ENCODE assay signal across 1 cellular context in the genomic region with DNA sequence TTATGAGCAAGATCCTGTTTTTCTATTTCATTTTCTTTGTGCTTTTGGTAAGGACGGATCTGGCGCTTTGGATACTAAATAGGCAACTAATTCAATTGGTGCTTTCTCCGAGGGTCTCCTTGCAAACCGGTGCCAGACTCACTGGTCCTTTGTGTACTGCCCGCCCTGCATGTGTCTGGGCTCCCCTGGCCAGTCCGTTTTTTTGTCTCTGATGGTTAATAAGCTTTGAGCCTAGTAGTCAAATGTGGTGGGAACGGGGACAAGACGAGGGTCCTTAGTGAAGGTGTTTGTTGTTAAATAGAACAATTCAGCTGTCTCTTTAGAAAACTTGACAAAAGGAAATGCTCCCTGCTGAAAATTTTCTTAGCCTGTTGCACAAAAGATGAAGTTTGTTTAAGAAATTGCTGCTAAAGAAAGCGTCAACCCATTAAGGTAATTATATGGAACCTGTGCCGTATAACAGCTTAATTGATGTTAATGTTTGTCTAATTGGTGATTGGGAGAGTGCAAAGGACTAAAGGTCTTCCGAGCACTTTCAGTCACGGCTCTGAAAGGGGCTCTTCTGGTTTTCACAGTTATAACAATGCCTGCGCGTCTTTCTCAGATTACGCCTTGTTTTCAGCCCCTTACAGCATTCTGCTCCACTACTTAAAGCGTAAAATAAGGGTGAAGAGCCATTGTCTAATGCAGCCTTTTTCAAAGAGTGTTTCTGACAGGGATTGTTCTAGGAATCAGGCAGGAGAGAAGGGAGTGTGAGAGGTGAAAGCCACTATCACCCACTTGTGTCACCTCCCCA.
TF ChIP-seq lines count a peak whose summit lies in the region.

No MANE protein-coding gene starts in this region.

TF ChIP-seq in H1, 55 proteins besides CTCF, POLR2A, EP300 and RAD21:
- TF ChIP-seq JUND (IDR thresholded peaks at IDR 0.05; ENCODE audit: low read length) (no peak), PHF8 (conservative IDR thresholded peaks at IDR 0.05; ENCODE audit: low read depth, low read length) (no peak), TAF7 (optimal IDR thresholded peaks at IDR 0.05; ENCODE audit: borderline replicate concordance, low read depth, low read length) (no peak), BRCA1 (IDR thresholded peaks at IDR 0.05; ENCODE audit: low read depth, low read length) (no peak), HDAC6 (IDR thresholded peaks at IDR 0.05; ENCODE audit: low read depth, low read length) (no peak), CHD2 (IDR thresholded peaks at IDR 0.05; ENCODE audit: low read length) (no peak), EZH2 (IDR thresholded peaks at IDR 0.05; ENCODE audit: low read depth, low read length, severe bottlenecking) (no peak)
